In the genomic region with DNA sequence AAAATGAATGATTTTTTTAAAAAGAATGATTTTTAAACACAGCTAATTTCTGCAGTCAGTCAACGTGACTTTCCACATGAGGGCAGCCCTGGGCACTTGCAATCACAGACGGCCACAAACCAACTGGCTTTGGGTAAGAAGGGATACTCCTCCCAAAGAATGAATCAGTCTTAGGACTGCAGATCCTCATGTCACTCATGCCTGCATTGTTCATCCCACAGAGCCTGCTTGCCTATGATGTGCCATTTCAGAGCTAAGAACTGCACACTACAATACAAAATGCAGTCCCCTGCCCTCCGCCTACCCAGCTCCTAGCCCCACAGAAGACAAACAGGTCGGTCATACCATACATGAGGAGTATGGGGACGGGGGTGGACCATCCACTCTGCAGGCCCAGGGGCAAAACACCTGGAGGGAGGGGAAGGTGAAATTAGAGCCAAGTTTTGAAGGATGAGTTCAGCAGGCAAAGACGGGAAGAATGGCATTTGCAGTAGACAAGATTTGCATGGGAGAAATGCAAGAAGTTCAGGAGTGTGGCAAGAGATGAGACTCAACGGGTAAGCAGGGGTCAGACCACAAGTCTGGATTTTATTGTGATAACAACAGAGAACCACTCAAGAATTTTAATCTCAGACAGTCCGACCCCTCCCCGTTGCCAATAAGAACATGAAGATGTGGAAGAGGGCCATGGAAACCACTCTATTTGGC, we compare ENCODE assay signal across 9 cellular contexts. TPM values are rescaled to one million over a fixed set of nuclear protein-coding genes. Genes with fewer than 3 reads are reported as not detected.
DNase-seq lines count a peak whose midpoint lies in the region; ATAC-seq and TF ChIP-seq lines count a peak whose summit lies in the region.
"Had no signal": no experiment of that assay in that cellular context is flagged by ENCODE, and none has a peak within 500 bp of the region (broad histone marks: within the 10 kb centered on the region; RNA-seq: fewer than 3 reads in every experiment).

No MANE protein-coding gene starts in this region.

- H3K9me3 ChIP-seq in OCI-LY3 (ENCODE audit: insufficient read depth, low read length) = 0 out of 2 replicates have a peak, but pooled peaks cover 3% of the 10 kb centered on the region

- peaks cover 78% of the 10 kb centered on the region for H3K79me2 ChIP-seq in OCI-LY3 (ENCODE audit: low read length)

- DNase-seq in ELR (ENCODE audit: low read depth) (peak; percentile 94), epithelial cell of prostate (ENCODE audit: low read depth, low spot score) (peak; percentile 77), pulmonary artery endothelial cell (ENCODE audit: low read depth, low spot score) (peak; percentile 56), GM13976 (ENCODE audit: low spot score) (no peak), HuH-7.5 (ENCODE audit: low spot score) (no peak)
- DNase-seq in activated CD8-positive, alpha-beta memory T cell treated with anti-CD3 and anti-CD28 coated beads for 24 hours = no peak

- H3K27me3 ChIP-seq in OCI-LY3 (ENCODE audit: low read depth, low read length) = no peaks in the 10 kb centered on the region

- H2AFZ ChIP-seq in OCI-LY3 (ENCODE audit: low read depth, low read length) = no peak overlapping the region

- no peak overlapping the region for H3K4me3 ChIP-seq in OCI-LY3 (ENCODE audit: low read length)
- H3K4me3 ChIP-seq: SK-N-MC had no signal

- H3K36me3 ChIP-seq in OCI-LY3 (replicated peaks; ENCODE audit: low read depth, low read length) = peaks cover 7% of the 10 kb centered on the region

- H3K4me1 ChIP-seq in OCI-LY3 (ENCODE audit: low read length) = peaks cover 6% of the 10 kb centered on the region

- no peak for ATAC-seq in GM18870 (IDR thresholded peaks at IDR 0.05; ENCODE audit: unreplicated experiment)

- TF ChIP-seq CTCF in OCI-LY3 (IDR thresholded peaks at IDR 0.05; ENCODE audit: low read depth, low read length) = 0 out of 2 replicates have a peak, but pooled peaks have one; percentile 10
- TF ChIP-seq CTCF in GM13976 (IDR thresholded peaks at IDR 0.05; ENCODE audit: borderline replicate concordance, control extremely low read depth, extremely low read depth, insufficient read depth, missing control alignments) = no peak

- peaks cover 71% of the 10 kb centered on the region for H4K20me1 ChIP-seq in OCI-LY3 (ENCODE audit: insufficient read depth, low read length)

- H3K27ac ChIP-seq in OCI-LY3 (ENCODE audit: low read length) (no peak overlapping the region), epithelial cell of prostate (peak overlapping the region; percentile 22)
- H3K27ac ChIP-seq: SK-N-MC had no signal

- H3K4me2 ChIP-seq in OCI-LY3 (ENCODE audit: low read length) = no peak overlapping the region

- in situ Hi-C loops in GM13976 (cut with MboI; ENCODE audit: low sequenced_read_pairs, unreplicated experiment) = no loop called here

- no peak overlapping the region for H3K9ac ChIP-seq in OCI-LY3 (ENCODE audit: low read length)

RNA-seq across cellular contexts. Expression of a gene that starts 24.7 kb away (rescaled TPM):
- 62.1 and 67.5 TPM in 2 replicates for total RNA-seq in pulmonary artery endothelial cell

Comparison
In these comparisons a context has a peak if more than half of its experiments do, and no peak if none do; other contexts are left out.
1. DNase-seq: peak in ELR (single experiment), epithelial cell of prostate (single experiment) and pulmonary artery endothelial cell (single experiment); none in activated CD8-positive, alpha-beta memory T cell treated with anti-CD3 and anti-CD28 coated beads for 24 hours (single experiment), GM13976 (single experiment) and HuH-7.5 (single experiment).